ENCODE assay signal across 1 cellular context in genomic region chrX:9267415-9267814, GRCh38.
A peak's percentile ranks its signal among the peaks of the same experiment; 100 is the strongest.
TF ChIP-seq lines count a peak whose summit lies in the region.

No MANE protein-coding gene starts in this region.

TF ChIP-seq in HepG2, 621 proteins besides CTCF, POLR2A, EP300 and RAD21 (continued from another document and continues in another):
- peak; percentile 93 for TF ChIP-seq ZNF362 (CRISPR knock-in tag; IDR thresholded peaks at IDR 0.05; ENCODE audit: borderline replicate concordance)
- TF ChIP-seq ZNF333 (CRISPR knock-in tag; IDR thresholded peaks at IDR 0.05; ENCODE audit: borderline replicate concordance) = no peak
- TF ChIP-seq ONECUT2 (CRISPR knock-in tag; IDR thresholded peaks at IDR 0.05) = no peak
- no peak for TF ChIP-seq REXO4 (CRISPR knock-in tag; IDR thresholded peaks at IDR 0.05; ENCODE audit: borderline replicate concordance)
- TF ChIP-seq TBX2 (CRISPR knock-in tag; IDR thresholded peaks at IDR 0.05; ENCODE audit: borderline replicate concordance) = peak; percentile 61
- TF ChIP-seq CREBL2 (CRISPR knock-in tag; IDR thresholded peaks at IDR 0.05; ENCODE audit: borderline replicate concordance) = no peak
- TF ChIP-seq ARID5B (CRISPR knock-in tag; IDR thresholded peaks at IDR 0.05) = peak; percentile 86
- peak; percentile 40; the same call in 1 of the 2 replicates for TF ChIP-seq CREM (IDR thresholded peaks at IDR 0.05)
- no peak for TF ChIP-seq CREM (CRISPR knock-in tag; IDR thresholded peaks at IDR 0.05)
- 0 out of 2 replicates have a peak, but pooled peaks have one; percentile 58 for TF ChIP-seq ZNF503 (CRISPR knock-in tag; IDR thresholded peaks at IDR 0.05)
- peak; percentile 81 to 82 for TF ChIP-seq NR2F1 (CRISPR knock-in tag; IDR thresholded peaks at IDR 0.05)
- TF ChIP-seq TBX3 (IDR thresholded peaks at IDR 0.05; ENCODE audit: borderline replicate concordance) = peak; percentile 49; the same call in 1 of the 2 replicates
- TF ChIP-seq IRF1 (CRISPR knock-in tag; IDR thresholded peaks at IDR 0.05; ENCODE audit: low read depth) = no peak
- TF ChIP-seq ZNF782 (CRISPR knock-in tag; IDR thresholded peaks at IDR 0.05; ENCODE audit: borderline replicate concordance) = no peak
- TF ChIP-seq ZNF777 (CRISPR knock-in tag; IDR thresholded peaks at IDR 0.05) = no peak
- TF ChIP-seq HNRNPL (IDR thresholded peaks at IDR 0.05; ENCODE audit: low read depth, low read length) = no peak
- peak; percentile 68 for TF ChIP-seq HMG20B (CRISPR knock-in tag; conservative IDR thresholded peaks at IDR 0.05)
- TF ChIP-seq ZNF513 (CRISPR knock-in tag; conservative IDR thresholded peaks at IDR 0.05) = no peak
- no peak; the same call in 1 of the 2 replicates for TF ChIP-seq NFKBIZ (CRISPR knock-in tag; IDR thresholded peaks at IDR 0.05)
- no peak for TF ChIP-seq DRAP1 (CRISPR knock-in tag; IDR thresholded peaks at IDR 0.05)
- TF ChIP-seq SKIL (CRISPR knock-in tag; IDR thresholded peaks at IDR 0.05; ENCODE audit: borderline replicate concordance) = no peak
- no peak for TF ChIP-seq ZNF382 (CRISPR knock-in tag; IDR thresholded peaks at IDR 0.05; ENCODE audit: borderline replicate concordance)
- TF ChIP-seq ZSCAN22 (CRISPR knock-in tag; IDR thresholded peaks at IDR 0.05) = no peak
- TF ChIP-seq HOXA5 (CRISPR knock-in tag; IDR thresholded peaks at IDR 0.05) = no peak
- TF ChIP-seq XBP1 (CRISPR knock-in tag; IDR thresholded peaks at IDR 0.05) = no peak
- peak; percentile 51; the same call in 1 of the 2 replicates for TF ChIP-seq RCOR2 (CRISPR knock-in tag; IDR thresholded peaks at IDR 0.05)
- no peak for TF ChIP-seq SOX6 (IDR thresholded peaks at IDR 0.05)
- peak; percentile 72 for TF ChIP-seq SOX6 (CRISPR knock-in tag; IDR thresholded peaks at IDR 0.05)
- TF ChIP-seq HMG20A (CRISPR knock-in tag; IDR thresholded peaks at IDR 0.05; ENCODE audit: borderline replicate concordance) = peak; percentile 77; the same call in 1 of the 2 replicates
- no peak for TF ChIP-seq GMEB1 (CRISPR knock-in tag; IDR thresholded peaks at IDR 0.05; ENCODE audit: borderline replicate concordance)
- TF ChIP-seq NFYB (CRISPR knock-in tag; IDR thresholded peaks at IDR 0.05) = no peak
- TF ChIP-seq PITX1 (CRISPR knock-in tag; IDR thresholded peaks at IDR 0.05) = peak; percentile 87
- peak; percentile 66 for TF ChIP-seq PAXIP1 (CRISPR knock-in tag; conservative IDR thresholded peaks at IDR 0.05)
- peak; percentile 49; the same call in 1 of the 2 replicates for TF ChIP-seq FOXK1 (CRISPR knock-in tag; IDR thresholded peaks at IDR 0.05; ENCODE audit: borderline replicate concordance, low read depth)
- no peak for TF ChIP-seq ZNF280D (CRISPR knock-in tag; IDR thresholded peaks at IDR 0.05)
- TF ChIP-seq DNMT1 (CRISPR knock-in tag; IDR thresholded peaks at IDR 0.05) = no peak
- no peak for TF ChIP-seq ELF1 (CRISPR knock-in tag; IDR thresholded peaks at IDR 0.05)
- TF ChIP-seq ZNF761 (CRISPR knock-in tag; conservative IDR thresholded peaks at IDR 0.05) = no peak
- TF ChIP-seq CC2D1A (CRISPR knock-in tag; IDR thresholded peaks at IDR 0.05) = no peak
- no peak for TF ChIP-seq SNAI1 (CRISPR knock-in tag; IDR thresholded peaks at IDR 0.05; ENCODE audit: borderline replicate concordance)
